Comparison of ENCODE assay signal across 8 cellular contexts in the genomic region with DNA sequence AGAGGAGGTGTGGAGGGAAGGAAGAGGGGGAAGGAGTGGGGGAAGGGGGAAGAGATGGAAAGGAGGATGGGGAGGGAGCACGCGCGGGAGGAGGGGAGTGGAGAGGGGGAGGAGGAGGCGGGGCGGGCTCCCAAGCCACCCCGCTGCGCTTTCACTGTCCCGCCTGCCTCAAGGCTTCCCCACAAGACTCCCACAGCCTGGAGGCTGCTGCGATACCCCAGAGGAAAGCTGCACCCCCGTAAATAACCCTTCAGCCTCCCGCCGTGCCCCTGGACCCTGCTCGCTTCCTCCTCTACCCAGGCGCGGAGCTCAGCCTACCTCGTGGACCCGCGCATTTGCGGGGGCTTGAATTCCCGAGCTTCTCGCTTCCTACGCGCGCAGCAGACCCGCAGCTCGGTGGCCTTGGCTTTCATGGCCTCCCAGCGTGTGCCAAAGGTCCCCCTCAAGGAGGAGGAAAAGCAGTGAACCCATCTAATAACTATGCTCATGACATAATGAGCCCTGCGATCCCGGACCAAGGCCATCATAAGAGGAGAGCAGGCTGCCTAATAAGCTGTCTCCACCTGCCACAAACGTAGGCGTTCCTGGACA. TPM values are rescaled to one million over a fixed set of nuclear protein-coding genes. Genes with fewer than 3 reads are reported as not detected.
A peak's percentile ranks its signal among the peaks of the same experiment; 100 is the strongest.
DNase-seq lines count a peak whose midpoint lies in the region; ATAC-seq, FAIRE-seq and TF ChIP-seq lines count a peak whose summit lies in the region.

C10orf67 (minus strand) TSS at position 547 of the 591 bp plus-strand sequence; CDS start at position 524, 23 bp downstream.

- H3K9me3 ChIP-seq in left ventricle myocardium inferior (replicated peaks) (no peaks in the 10 kb centered on the region), trophoblast cell (ENCODE audit: insufficient read depth, low read depth, low read length) (no peaks in the 10 kb centered on the region)

- intact Hi-C loops in left ventricle myocardium inferior (cut with micrococcal nuclease), result no loop called here

- H3K4me1 ChIP-seq in left ventricle myocardium inferior (peaks cover 68% of the 10 kb centered on the region), trophoblast cell (ENCODE audit: control insufficient read depth in 1 of 2, insufficient read depth in 2 of 2, low read length in 2 of 2) (peaks cover 3 to 5% of the 10 kb centered on the region in 2 experiments)

- no peaks in the 10 kb centered on the region for H3K79me1 ChIP-seq in trophoblast cell (ENCODE audit: low read length)

- H2BK120ac ChIP-seq in trophoblast cell (ENCODE audit: insufficient read depth, low read length, poor library complexity), result no peak within 1 kb of the TSS

- peak within 1 kb of the TSS; percentile 23 for H2AFZ ChIP-seq in trophoblast cell (ENCODE audit: insufficient read depth, low read length, poor library complexity)

- no peak within 1 kb of the TSS for H3K14ac ChIP-seq in trophoblast cell (ENCODE audit: low read length)

- no peak within 1 kb of the TSS for H4K8ac ChIP-seq in trophoblast cell (ENCODE audit: low read depth, low read length)

- no peaks in the 10 kb centered on the region for H3K79me2 ChIP-seq in trophoblast cell (ENCODE audit: control insufficient read depth, insufficient read depth, low read length, poor library complexity)

- no peak within 1 kb of the TSS for H4K12ac ChIP-seq in trophoblast cell (ENCODE audit: low read depth, low read length)

- ATAC-seq in GM18868 (IDR thresholded peaks at IDR 0.05; ENCODE audit: unreplicated experiment), result no peak
- ATAC-seq in GM19467 (IDR thresholded peaks at IDR 0.05; ENCODE audit: unreplicated experiment), result no peak

- peak within 1 kb of the TSS; percentile 71 for H3K4me2 ChIP-seq in trophoblast cell (ENCODE audit: low read length)

- WGBS in trophoblast cell (ENCODE audit: extremely low coverage, insufficient coverage, insufficient read length), result no CpG with 5 or more reads among the region's 31 CpGs

- no peak within 1 kb of the TSS for H3K4ac ChIP-seq in trophoblast cell (ENCODE audit: low read depth, low read length)

- DNase-seq in GM12892 (ENCODE audit: insufficient read length) (peak; percentile 17), M059J (ENCODE audit: low read depth) (peak; percentile 24), amygdala (lab: John Stamatoyannopoulos, UW) (peak in 47 of 56 donors; percentile 15 to 86 (median 54)), left ventricle myocardium inferior (peak; percentile 49), trophoblast cell (peak; percentile 70 to 77), NCI-H2107 treated with DMSO at 0.1 percent for 48 hours (lab: John Stamatoyannopoulos, UW; ENCODE audit: unreplicated experiment) (no peak)

- no peak within 1 kb of the TSS for H3K9ac ChIP-seq in trophoblast cell (ENCODE audit: low read length)

- H3K18ac ChIP-seq in trophoblast cell (ENCODE audit: low read length), result no peak within 1 kb of the TSS

- no peak within 1 kb of the TSS for H3K23ac ChIP-seq in trophoblast cell (ENCODE audit: low read length)

- no peak within 1 kb of the TSS for H2BK5ac ChIP-seq in trophoblast cell (ENCODE audit: low read depth, low read length, poor library complexity)

- no peak for TF ChIP-seq POLR2A in GM12892 (IDR thresholded peaks at IDR 0.05; ENCODE audit: low read depth, low read length)

- no peak within 1 kb of the TSS for H4K91ac ChIP-seq in trophoblast cell (ENCODE audit: low read depth, low read length)

- peak within 1 kb of the TSS; percentile 73 for H3K4me3 ChIP-seq in left ventricle myocardium inferior
- H3K4me3 ChIP-seq in trophoblast cell (ENCODE audit: low read depth, low read length), result peak within 1 kb of the TSS; percentile 59

- H2AK5ac ChIP-seq in trophoblast cell (ENCODE audit: low read length), result no peak within 1 kb of the TSS

- no peak within 1 kb of the TSS for H2BK12ac ChIP-seq in trophoblast cell (ENCODE audit: low read length)

- no peak for FAIRE-seq in GM12892 (lab: Jason Lieb, UNC)

- H3K27me3 ChIP-seq in left ventricle myocardium inferior (ENCODE audit: low read depth) (no peaks in the 10 kb centered on the region), trophoblast cell (ENCODE audit: insufficient read depth, low read length) (peaks cover 15% of the 10 kb centered on the region)

- no peak for TF ChIP-seq CTCF in left ventricle myocardium inferior (IDR thresholded peaks at IDR 0.05; ENCODE audit: borderline replicate concordance)

- H3K27ac ChIP-seq in left ventricle myocardium inferior (replicated peaks), result peak within 1 kb of the TSS; percentile 88
- no peak within 1 kb of the TSS for H3K27ac ChIP-seq in trophoblast cell (ENCODE audit: low read depth, low read length)

- H3K36me3 ChIP-seq in left ventricle myocardium inferior (no peaks in the 10 kb centered on the region), trophoblast cell (ENCODE audit: control insufficient read depth in 1 of 2, insufficient read depth in 2 of 2, low read length in 2 of 2) (no peaks in the 10 kb centered on the region)

RNA-seq across cellular contexts. Expression of gene C10orf67, which starts in this region (rescaled TPM):
- not detected for polyA plus RNA-seq in GM12892 (2012; ENCODE audit: missing spikeins)
- 0.02 and 0.05 TPM in 2 replicates for total RNA-seq in M059J (2014; rRNA removed; shearing (Covaris generic))
- 0.36 TPM for total RNA-seq in left ventricle myocardium inferior
- not detected in 2 replicates for polyA plus RNA-seq in trophoblast cell (2013)

Comparison
In these comparisons a context has a peak if more than half of its experiments do, and no peak if none do; other contexts are left out.
1. Peak in DNase-seq in M059J; RNA of the gene not detected or under 1 TPM.
2. Peak in DNase-seq, H3K4me3 ChIP-seq and H3K27ac ChIP-seq in left ventricle myocardium inferior; RNA of the gene not detected or under 1 TPM.